ENCODE assay signal across 8 cellular contexts in the genomic region with DNA sequence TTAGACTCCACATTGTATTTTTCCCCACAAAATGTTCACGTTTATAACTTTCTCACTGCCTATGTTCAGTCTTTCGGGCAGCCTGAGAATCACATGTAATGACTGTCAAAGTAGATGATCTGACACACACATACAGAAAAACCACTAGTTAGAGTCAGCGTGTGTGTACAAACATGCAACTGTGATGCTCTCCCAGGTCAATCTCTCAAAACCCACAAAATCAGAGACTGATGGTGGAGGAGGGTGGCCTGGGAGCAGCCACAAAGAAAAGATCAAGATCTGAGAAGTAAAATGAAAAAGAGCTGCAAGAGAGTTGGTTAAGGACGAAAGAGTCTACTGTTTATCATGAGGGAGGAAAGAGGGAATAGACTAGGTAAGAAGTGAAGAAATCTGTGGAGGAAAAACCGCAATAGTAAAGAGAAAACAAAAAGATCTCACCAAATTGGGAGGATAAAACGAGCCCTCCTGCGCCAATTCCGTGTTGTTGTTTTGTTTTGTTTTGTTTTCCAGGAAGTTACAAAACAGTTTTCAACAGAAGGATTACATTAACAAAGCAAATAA. TPM values are rescaled to one million over a fixed set of nuclear protein-coding genes. Genes with fewer than 3 reads are reported as not detected.
DNase-seq lines count a peak whose midpoint lies in the region; ATAC-seq, FAIRE-seq and TF ChIP-seq lines count a peak whose summit lies in the region.

No MANE protein-coding gene starts in this region.

- 0 out of 2 replicates have a peak, but pooled peaks cover 8% of the 10 kb centered on the region for H3K27me3 ChIP-seq in OCI-LY3 (ENCODE audit: low read depth, low read length)
- H3K27me3 ChIP-seq in effector memory CD4-positive, alpha-beta T cell (replicated peaks; ENCODE audit: control insufficient read depth, insufficient read depth, low read length, poor library complexity, severe bottlenecking) = no peaks in the 10 kb centered on the region

- peaks cover 5% of the 10 kb centered on the region for H3K36me3 Mint-ChIP-seq in osteocyte (ENCODE audit: unreplicated experiment)

- peak; percentile 73 for FAIRE-seq in D721Med (lab: Jason Lieb, UNC)

- H4K20me1 ChIP-seq in OCI-LY3 (ENCODE audit: insufficient read depth, low read length) = peaks cover 58% of the 10 kb centered on the region

- H2AFZ ChIP-seq in OCI-LY3 (ENCODE audit: low read depth, low read length) = no peak overlapping the region

- H3K4me1 ChIP-seq in OCI-LY3 (ENCODE audit: low read length) = peaks cover 39% of the 10 kb centered on the region
- H3K4me1 ChIP-seq in effector memory CD4-positive, alpha-beta T cell (ENCODE audit: control insufficient read depth, insufficient read depth, low read length, poor library complexity, severe bottlenecking) = peaks cover 27% of the 10 kb centered on the region

- no peaks in the 10 kb centered on the region for H3K9me3 ChIP-seq in OCI-LY3 (ENCODE audit: insufficient read depth, low read length)
- no peaks in the 10 kb centered on the region for H3K9me3 ChIP-seq in effector memory CD4-positive, alpha-beta T cell (ENCODE audit: control insufficient read depth, low read length)

- H3K9me3 Mint-ChIP-seq in osteocyte (ENCODE audit: unreplicated experiment) = no peaks in the 10 kb centered on the region

- no peak for TF ChIP-seq CTCF in D721Med (IDR thresholded peaks at IDR 0.05; ENCODE audit: insufficient read depth, missing control alignments)
- TF ChIP-seq CTCF in OCI-LY3 (IDR thresholded peaks at IDR 0.05; ENCODE audit: low read depth, low read length) = no peak
- TF ChIP-seq CTCF in osteocyte (IDR thresholded peaks at IDR 0.05) = no peak

- peak overlapping the region; percentile 88 for H3K27ac Mint-ChIP-seq in osteocyte (ENCODE audit: unreplicated experiment)

- no peak overlapping the region for H3K27ac ChIP-seq in OCI-LY3 (ENCODE audit: low read length)
- H3K27ac ChIP-seq in effector memory CD4-positive, alpha-beta T cell (ENCODE audit: insufficient read depth, low read length, poor library complexity, severe bottlenecking) = no peak overlapping the region

- DNase-seq in D721Med (ENCODE audit: insufficient read length, low spot score) = no peak
- DNase-seq in effector memory CD4-positive, alpha-beta T cell = no peak
- DNase-seq in osteocyte (ENCODE audit: extremely low spot score, unreplicated experiment) = no peak
- DNase-seq in activated CD4-positive, CD25-positive, alpha-beta regulatory T cell treated with anti-CD3 and anti-CD28 coated beads, Interleukin-2, amount 50 U/mL, for 72 hours = no peak
- no peak for DNase-seq in epidermal melanocyte (ENCODE audit: insufficient read length, low spot score)

- H3K4me3 Mint-ChIP-seq in osteocyte (ENCODE audit: unreplicated experiment) = peak overlapping the region; percentile 86

- peaks cover 67% of the 10 kb centered on the region for H3K79me2 ChIP-seq in OCI-LY3 (ENCODE audit: low read length)

- peaks cover 23% of the 10 kb centered on the region for H3K36me3 ChIP-seq in OCI-LY3 (replicated peaks; ENCODE audit: low read depth, low read length)
- no peaks in the 10 kb centered on the region for H3K36me3 ChIP-seq in effector memory CD4-positive, alpha-beta T cell (ENCODE audit: control insufficient read depth, insufficient read depth, low read length)

- H3K4me1 Mint-ChIP-seq in osteocyte (ENCODE audit: unreplicated experiment) = peaks cover 46% of the 10 kb centered on the region

- no peaks in the 10 kb centered on the region for H3K27me3 Mint-ChIP-seq in osteocyte (ENCODE audit: unreplicated experiment)

- peak overlapping the region; percentile 72 for H3K9ac ChIP-seq in OCI-LY3 (ENCODE audit: low read length)

- peak overlapping the region; percentile 88 for H3K4me2 ChIP-seq in OCI-LY3 (ENCODE audit: low read length)

- ATAC-seq in GM19328 (IDR thresholded peaks at IDR 0.05; ENCODE audit: unreplicated experiment) (no peak), GM21825 (IDR thresholded peaks at IDR 0.05; ENCODE audit: unreplicated experiment) (no peak)

- H3K4me3 ChIP-seq in OCI-LY3 (ENCODE audit: low read length) = peak overlapping the region; percentile 84
- peak overlapping the region; percentile 67 for H3K4me3 ChIP-seq in effector memory CD4-positive, alpha-beta T cell (ENCODE audit: insufficient read depth, low read depth, low read length, poor library complexity, severe bottlenecking)

RNA-seq across cellular contexts. Expression of a gene that starts 2.3 kb away (rescaled TPM):
- 27.5 and 30.3 TPM in 2 replicates for total RNA-seq in osteocyte
